17 cellular contexts compared by ENCODE assay signal in the genomic region with DNA sequence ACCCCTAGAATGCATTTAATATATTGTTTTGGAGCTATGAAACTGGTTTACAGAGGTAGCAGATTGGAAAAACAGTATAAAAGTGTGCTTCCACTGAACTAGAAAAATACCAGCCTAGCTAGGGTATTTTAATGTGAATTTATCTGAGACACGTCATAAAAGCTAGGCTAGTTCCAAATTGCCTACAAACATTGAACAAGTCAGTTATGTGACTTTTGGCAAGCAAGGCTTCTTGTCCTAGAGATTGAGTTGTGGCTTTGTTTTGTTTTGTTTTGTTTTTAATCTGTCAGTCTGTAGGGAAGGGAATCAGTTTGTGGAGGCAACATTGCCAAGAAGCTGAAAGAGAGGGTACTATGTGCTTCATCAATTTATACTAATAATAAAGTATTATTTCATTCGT. TPM values are rescaled to one million over a fixed set of nuclear protein-coding genes. Genes with fewer than 3 reads are reported as not detected.
A peak's percentile ranks its signal among the peaks of the same experiment; 100 is the strongest.
DNase-seq lines count a peak whose midpoint lies in the region; ATAC-seq and TF ChIP-seq lines count a peak whose summit lies in the region.
"Had no signal": no experiment of that assay in that cellular context is flagged by ENCODE, and none has a peak within 500 bp of the region (broad histone marks: within the 10 kb centered on the region; RNA-seq: fewer than 3 reads in every experiment).

No MANE protein-coding gene starts in this region.

- H3K27ac ChIP-seq in angular gyrus (ENCODE audit: low read depth, low read length) (peak overlapping the region; percentile 72), osteoblast (ENCODE audit: low read depth, low read length) (peak overlapping the region; percentile 44), heart right ventricle (no peak overlapping the region)
- H3K27ac ChIP-seq: BLaER1 treated with 17β-estradiol and CSF1 and Interleukin-3, amounts not matched to agents 10 nM and 100 nM had no signal

- H3K4me2 ChIP-seq in osteoblast (ENCODE audit: insufficient read depth, low read length): peak overlapping the region; percentile 55
- H3K4me2 ChIP-seq: BLaER1 treated with 17β-estradiol and CSF1 and Interleukin-3, amounts not matched to agents 10 nM and 100 nM had no signal

- H3K27me3 ChIP-seq in osteoblast (ENCODE audit: insufficient read depth, low read length) (no peaks in the 10 kb centered on the region), heart right ventricle (no peaks in the 10 kb centered on the region)
- H3K27me3 ChIP-seq: BLaER1 treated with 17β-estradiol and CSF1 and Interleukin-3, amounts not matched to agents 10 nM and 100 nM had no signal

- H3K9me3 ChIP-seq in osteoblast (ENCODE audit: low read depth, low read length) (no peaks in the 10 kb centered on the region), heart right ventricle (no peaks in the 10 kb centered on the region)

- DNase-seq in Ammon's horn (ENCODE audit: low spot score): peak; percentile 24
- peak; percentile 31 for DNase-seq in fibroblast of peridontal ligament (ENCODE audit: extremely low read depth)
- DNase-seq in osteoblast (ENCODE audit: insufficient read length, low spot score, missing footprints): no peak
- no peak for DNase-seq in heart right ventricle
- DNase-seq: 8988T, DMS 273 treated with DMSO at 0.1 percent for 48 hours, H9, MV-4-11, NCI-H1436 treated with DMSO at 0.1 percent for 48 hours, NCI-H2081 treated with DMSO at 0.1 percent for 48 hours, NCI-H2227 treated with DMSO at 0.1 percent for 48 hours, NCI-H526 had no signal

- intact Hi-C loops in heart right ventricle (cut with DNase I): no loop called here

- no peak overlapping the region for H2AFZ ChIP-seq in osteoblast (ENCODE audit: low read length)

- H3K36me3 ChIP-seq in osteoblast (ENCODE audit: insufficient read depth, low read length): no peaks in the 10 kb centered on the region
- peaks cover 0 to 6% (median 0%) of the 10 kb centered on the region in 9 donors for H3K36me3 ChIP-seq in heart right ventricle

- H3K4me1 ChIP-seq in osteoblast (ENCODE audit: insufficient read depth, low read length) (peaks cover 25% of the 10 kb centered on the region), heart right ventricle (peaks cover 0 to 30% (median 16%) of the 10 kb centered on the region in 9 donors)

- H3K4me3 ChIP-seq in osteoblast (ENCODE audit: insufficient read depth, low read length) (no peak overlapping the region), heart right ventricle (no peak overlapping the region)
- H3K4me3 ChIP-seq: BLaER1 treated with 17β-estradiol and CSF1 and Interleukin-3, amounts not matched to agents 10 nM and 100 nM had no signal

- TF ChIP-seq CTCF in osteoblast (IDR thresholded peaks at IDR 0.05; ENCODE audit: extremely low read depth, low read depth, low read length) (no peak), heart right ventricle (IDR thresholded peaks at IDR 0.05) (no peak)

- ATAC-seq in heart right ventricle (no peak), GM21367 (IDR thresholded peaks at IDR 0.05; ENCODE audit: unreplicated experiment) (no peak), GM18519 (IDR thresholded peaks at IDR 0.05; ENCODE audit: low FRiP score, unreplicated experiment) (no peak)
- no peak for ATAC-seq in activated CD4-positive, CD25-positive, alpha-beta regulatory T cell treated with anti-CD3 and anti-CD28 coated beads, Interleukin-2, amount 50 U/mL, for 24 hours

- H4K20me1 ChIP-seq in osteoblast (ENCODE audit: insufficient read depth, low read length): peaks cover 4% of the 10 kb centered on the region

- peaks cover 73% of the 10 kb centered on the region for H3K79me2 ChIP-seq in osteoblast (ENCODE audit: insufficient read depth, low read length)

- WGBS in heart right ventricle, 2 donors: 52 to 57% methylated on average over 2 of the region's 2 CpGs

RNA-seq across cellular contexts. Expression of gene RTN3, which starts 24.2 kb away (rescaled TPM):
- total RNA-seq in osteoblast (101 and 108 TPM in 2 replicates), heart right ventricle (10 to 100 TPM; 38.0 to 72.0 (median 55.4) TPM)
- 10 to 100 TPM; 31.1 to 51.7 TPM for polyA plus RNA-seq in heart right ventricle

RNA-seq across cellular contexts. Expression of gene ATL3, which starts 34.4 kb away (rescaled TPM):
- total RNA-seq in osteoblast: 276 and 300 TPM in 2 replicates
- total RNA-seq in heart right ventricle: 10 to 100 TPM in 8 of 10 donors, 1 to 10 TPM in 2; 8.5 to 22.2 (median 12.5) TPM
- polyA plus RNA-seq in heart right ventricle: 1 to 10 TPM; 5.9 to 7.3 TPM

Comparison
In these comparisons a context has a peak if more than half of its experiments do, and no peak if none do; other contexts are left out.
1. DNase-seq: peak in Ammon's horn (single experiment) and fibroblast of peridontal ligament (single experiment); none in osteoblast (single experiment) and heart right ventricle (0 of 2).
2. H3K27ac ChIP-seq: peak in angular gyrus (single experiment) and osteoblast (single experiment); none in heart right ventricle (0 of 10).
3. RNA of gene ATL3, which starts 34.4 kb away (total RNA-seq): 276 to 300 TPM in osteoblast; 8.5 to 22.2 TPM in heart right ventricle; every median in the first group is over 10 times any median in the second.